In genomic region chr1:112402682-112403643, GRCh38 we compare ENCODE assay signal across 13 cellular contexts. TPM values are rescaled to one million over a fixed set of nuclear protein-coding genes. Genes with fewer than 3 reads are reported as not detected.
DNase-seq lines count a peak whose midpoint lies in the region; ATAC-seq and TF ChIP-seq lines count a peak whose summit lies in the region.
"Had no signal": no experiment of that assay in that cellular context is flagged by ENCODE, and none has a peak within 500 bp of the region (broad histone marks: within the 10 kb centered on the region; RNA-seq: fewer than 3 reads in every experiment).

No MANE protein-coding gene starts in this region.

- no peaks in the 10 kb centered on the region for H3K79me2 ChIP-seq in OCI-LY7 (ENCODE audit: insufficient read depth, low read depth, low read length)

- DNase-seq in stimulated activated naive CD8-positive, alpha-beta T cell treated with anti-CD3 and anti-CD28 coated beads, Interleukin-15, Interleukin-2, amounts not matched to agents 100 U/mL and 50 U/mL, for 24 hours, result no peak
- no peak for DNase-seq in stimulated activated naive CD8-positive, alpha-beta T cell treated with anti-CD3 and anti-CD28 coated beads, Interleukin-15, amount 100 ng/mL, for 72 hours
- no peak for DNase-seq in endothelial cell (ENCODE audit: low spot score)
- no peak for DNase-seq in amygdala (lab: John Stamatoyannopoulos, UW)
- no peak for DNase-seq in pons (ENCODE audit: low spot score)
- no peak for DNase-seq in OCI-LY7 (ENCODE audit: low spot score)
- no peak for DNase-seq in uterus
- DNase-seq: activated CD4-positive, alpha-beta memory T cell treated with anti-CD3 and anti-CD28 coated beads, Interleukin-2, amount 10 ng/mL, durations not matched to agents 7 days and 5 days; activated naive CD4-positive, alpha-beta T cell treated with anti-CD3 and anti-CD28 coated beads, Interleukin-2, amount 10 ng/mL, durations not matched to agents 7 days and 5 days; DND-41; dorsolateral prefrontal cortex; NCI-H1417 treated with DMSO at 0.1 percent for 48 hours had no signal

- ATAC-seq in stimulated activated naive CD8-positive, alpha-beta T cell treated with anti-CD3 and anti-CD28 coated beads, Interleukin-15, Interleukin-2, amounts not matched to agents 100 U/mL and 50 U/mL, for 24 hours, result peak; percentile 43
- ATAC-seq in stimulated activated naive CD8-positive, alpha-beta T cell treated with anti-CD3 and anti-CD28 coated beads, Interleukin-15, amount 100 ng/mL, for 72 hours, result no peak
- ATAC-seq in HG03280 (IDR thresholded peaks at IDR 0.05; ENCODE audit: unreplicated experiment), result peak; percentile 49

- H3K9me3 ChIP-seq in OCI-LY7 (ENCODE audit: low read length), result no peaks in the 10 kb centered on the region
- no peaks in the 10 kb centered on the region for H3K9me3 ChIP-seq in uterus

- H3K4me1 ChIP-seq in OCI-LY7 (ENCODE audit: insufficient read depth, low read length, poor library complexity, severe bottlenecking) (peaks cover 24% of the 10 kb centered on the region), uterus (peaks cover 0 to 6% of the 10 kb centered on the region in 2 donors)

- no TSS peak for BruUV-seq in OCI-LY7 (replicated peaks; lab: Mats Ljungman, UMichigan)

- H3K36me3 ChIP-seq in OCI-LY7 (ENCODE audit: insufficient read depth, low read length) (no peaks in the 10 kb centered on the region), uterus (no peaks in the 10 kb centered on the region)

- no peaks in the 10 kb centered on the region for H3K27me3 ChIP-seq in uterus
- H3K27me3 ChIP-seq: dorsolateral prefrontal cortex had no signal

- TF ChIP-seq CTCF in endothelial cell (IDR thresholded peaks at IDR 0.05; ENCODE audit: unreplicated experiment) (no peak), OCI-LY7 (conservative IDR thresholded peaks at IDR 0.05; ENCODE audit: low read length) (no peak), uterus (IDR thresholded peaks at IDR 0.05) (no peak)

- CTCF ChIA-PET in OCI-LY7 (lab: Charles Lee; ENCODE audit: unreplicated experiment), result no interaction called here

- no peaks in the 10 kb centered on the region for H3K9me3 Mint-ChIP-seq in stimulated activated naive CD8-positive, alpha-beta T cell treated with anti-CD3 and anti-CD28 coated beads, Interleukin-15, amount 100 ng/mL, for 72 hours
- no peaks in the 10 kb centered on the region for H3K9me3 Mint-ChIP-seq in endothelial cell (ENCODE audit: unreplicated experiment)
- H3K9me3 Mint-ChIP-seq: activated CD4-positive, alpha-beta memory T cell treated with anti-CD3 and anti-CD28 coated beads, Interleukin-2, amount 10 ng/mL, durations not matched to agents 7 days and 5 days; activated naive CD4-positive, alpha-beta T cell treated with anti-CD3 and anti-CD28 coated beads, Interleukin-2, amount 10 ng/mL, durations not matched to agents 7 days and 5 days had no signal

- intact Hi-C loops in OCI-LY7 (cut with micrococcal nuclease; ENCODE audit: unreplicated experiment), result no loop called here
- intact Hi-C loops in uterus (cut with DNase I; ENCODE audit: low total_unique reads), result no loop called here

- H3K27ac Mint-ChIP-seq in stimulated activated naive CD8-positive, alpha-beta T cell treated with anti-CD3 and anti-CD28 coated beads, Interleukin-15, amount 100 ng/mL, for 72 hours, result no peak overlapping the region
- H3K27ac Mint-ChIP-seq in endothelial cell (ENCODE audit: unreplicated experiment), result no peak overlapping the region
- H3K27ac Mint-ChIP-seq: activated CD4-positive, alpha-beta memory T cell treated with anti-CD3 and anti-CD28 coated beads, Interleukin-2, amount 10 ng/mL, durations not matched to agents 7 days and 5 days; activated naive CD4-positive, alpha-beta T cell treated with anti-CD3 and anti-CD28 coated beads, Interleukin-2, amount 10 ng/mL, durations not matched to agents 7 days and 5 days had no signal

- H3K27me3 Mint-ChIP-seq in stimulated activated naive CD8-positive, alpha-beta T cell treated with anti-CD3 and anti-CD28 coated beads, Interleukin-15, amount 100 ng/mL, for 72 hours, result no peaks in the 10 kb centered on the region
- no peaks in the 10 kb centered on the region for H3K27me3 Mint-ChIP-seq in endothelial cell (ENCODE audit: unreplicated experiment)

- no peaks in the 10 kb centered on the region for H3K9me2 ChIP-seq in OCI-LY7 (ENCODE audit: insufficient read depth, low read length)

- H3K27ac ChIP-seq in OCI-LY7 (ENCODE audit: low read depth, low read length, poor library complexity, severe bottlenecking) (no peak overlapping the region), uterus (no peak overlapping the region)

- POLR2A ChIA-PET in OCI-LY7 (lab: Charles Lee), result no interaction called here

- H3K4me1 Mint-ChIP-seq in stimulated activated naive CD8-positive, alpha-beta T cell treated with anti-CD3 and anti-CD28 coated beads, Interleukin-15, amount 100 ng/mL, for 72 hours, result no peaks in the 10 kb centered on the region
- peaks cover 36% of the 10 kb centered on the region for H3K4me1 Mint-ChIP-seq in endothelial cell (ENCODE audit: unreplicated experiment)
- H3K4me1 Mint-ChIP-seq: activated naive CD4-positive, alpha-beta T cell treated with anti-CD3 and anti-CD28 coated beads, Interleukin-2, amount 10 ng/mL, durations not matched to agents 7 days and 5 days had no signal

- no peak overlapping the region for H3K4me3 Mint-ChIP-seq in stimulated activated naive CD8-positive, alpha-beta T cell treated with anti-CD3 and anti-CD28 coated beads, Interleukin-15, amount 100 ng/mL, for 72 hours
- H3K4me3 Mint-ChIP-seq in endothelial cell (ENCODE audit: unreplicated experiment), result peak overlapping the region; percentile 6
- H3K4me3 Mint-ChIP-seq: activated CD4-positive, alpha-beta memory T cell treated with anti-CD3 and anti-CD28 coated beads, Interleukin-2, amount 10 ng/mL, durations not matched to agents 7 days and 5 days; activated naive CD4-positive, alpha-beta T cell treated with anti-CD3 and anti-CD28 coated beads, Interleukin-2, amount 10 ng/mL, durations not matched to agents 7 days and 5 days had no signal

- H3K4me3 ChIP-seq in OCI-LY7 (ENCODE audit: low read depth, low read length, poor library complexity, severe bottlenecking), result no peak overlapping the region
- H3K4me3 ChIP-seq in uterus, result no peak overlapping the region
- H3K4me3 ChIP-seq: dorsolateral prefrontal cortex had no signal

- no peak overlapping the region for H2AFZ ChIP-seq in OCI-LY7 (ENCODE audit: low read length)

- H4K20me1 ChIP-seq in OCI-LY7 (ENCODE audit: insufficient read depth, low read length), result no peaks in the 10 kb centered on the region

- peaks cover 3% of the 10 kb centered on the region for H3K36me3 Mint-ChIP-seq in endothelial cell (ENCODE audit: low read depth, unreplicated experiment)
- H3K36me3 Mint-ChIP-seq: activated naive CD4-positive, alpha-beta T cell treated with anti-CD3 and anti-CD28 coated beads, Interleukin-2, amount 10 ng/mL, durations not matched to agents 7 days and 5 days had no signal

- TF ChIP-seq POLR2A in uterus (IDR thresholded peaks at IDR 0.05), result no peak

- no peak overlapping the region for H3K4me2 ChIP-seq in OCI-LY7 (ENCODE audit: low read length)

RNA-seq across cellular contexts. Expression of gene CTTNBP2NL, which starts 6.9 kb away (rescaled TPM):
- total RNA-seq in endothelial cell (ENCODE audit: unreplicated experiment) (84.0 TPM), OCI-LY7 (2022) (7.0 and 8.7 TPM in 2 replicates), uterus (10 to 100 TPM in 2 of 4 donors, 1 to 10 TPM in 2; 9.4 to 60.5 (median 15.6) TPM)
- 1.5 and 2.1 TPM in 2 replicates for total RNA-seq in OCI-LY7 (2014; rRNA removed; shearing (Covaris generic))
